ENCODE assay signal across 19 cellular contexts in genomic region chr9:13948037-13948436, GRCh38.
DNase-seq lines count a peak whose midpoint lies in the region; ATAC-seq, FAIRE-seq and TF ChIP-seq lines count a peak whose summit lies in the region.
"Had no signal": no experiment of that assay in that cellular context is flagged by ENCODE, and none has a peak within 500 bp of the region (broad histone marks: within the 10 kb centered on the region; RNA-seq: fewer than 3 reads in every experiment).

No MANE protein-coding gene starts in this region.

- no peak overlapping the region for H2BK120ac ChIP-seq in neuronal stem cell (ENCODE audit: low read depth, low read length)

- H3K9me3 Mint-ChIP-seq in MCF 10A (ENCODE audit: unreplicated experiment), result no peaks in the 10 kb centered on the region
- H3K9me3 Mint-ChIP-seq in stimulated activated effector memory CD8-positive, alpha-beta T cell treated with anti-CD3 and anti-CD28 coated beads, Interleukin-12 subunit alpha, Interleukin-12 subunit beta, amount 100 ng/mL, for 72 hours, result no peaks in the 10 kb centered on the region
- H3K9me3 Mint-ChIP-seq: HFFc6 had no signal

- H3K36me3 Mint-ChIP-seq in MCF 10A (ENCODE audit: insufficient read depth, unreplicated experiment), result no peaks in the 10 kb centered on the region
- H3K36me3 Mint-ChIP-seq in stimulated activated effector memory CD8-positive, alpha-beta T cell treated with anti-CD3 and anti-CD28 coated beads, Interleukin-12 subunit alpha, Interleukin-12 subunit beta, amount 100 ng/mL, for 72 hours, result no peaks in the 10 kb centered on the region
- H3K36me3 Mint-ChIP-seq: CD8-positive, alpha-beta memory T cell had no signal

- H3K4ac ChIP-seq in neuronal stem cell (ENCODE audit: low read length), result no peak overlapping the region

- peak; percentile 70 for FAIRE-seq in endothelial cell of umbilical vein (lab: Jason Lieb, UNC)
- FAIRE-seq: GM12891, GM18507 had no signal

- H2AFZ ChIP-seq in endothelial cell of umbilical vein (ENCODE audit: low read depth, low read length) (peak overlapping the region; percentile 79), neuronal stem cell (ENCODE audit: low read length) (peak overlapping the region; percentile 14)

- CTCF ChIA-PET in MCF 10A (lab: Yijun Ruan, JAX) (interaction anchor here (0.6 kb wide), 1 partner anchor 140 kb away, joined by 3 read pairs; no protein-coding TSS in a partner anchor), endothelial cell of umbilical vein (lab: Charles Lee) (no interaction called here)

- H3K79me1 ChIP-seq in neuronal stem cell (ENCODE audit: low read depth, low read length), result no peaks in the 10 kb centered on the region

- H3K9me3 ChIP-seq in breast epithelium (no peaks in the 10 kb centered on the region), endothelial cell of umbilical vein (replicated peaks; ENCODE audit: control insufficient read depth, insufficient read depth, low read length) (no peaks in the 10 kb centered on the region), neuronal stem cell (replicated peaks in 1 of 2; ENCODE audit: control insufficient read depth in 2 of 2, insufficient read depth in 1 of 2, low read depth in 1 of 2, low read length in 2 of 2) (peaks cover 0 to 2% of the 10 kb centered on the region in 2 donors)

- no peak overlapping the region for H4K91ac ChIP-seq in neuronal stem cell (ENCODE audit: low read depth, low read length, poor library complexity)

- H3K9ac ChIP-seq in endothelial cell of umbilical vein (replicated peaks; ENCODE audit: extremely low read depth, insufficient read depth, low read length) (no peak overlapping the region), neuronal stem cell (ENCODE audit: low read depth, low read length, poor library complexity) (no peak overlapping the region)
- H3K9ac ChIP-seq: KMS-11 had no signal

- intact Hi-C loops in MCF 10A (cut with micrococcal nuclease), result loop anchor here (10.0 kb wide), 1 partner anchor 377 kb away; no protein-coding TSS in a partner anchor
- intact Hi-C loops in breast epithelium (cut with DNase I; ENCODE audit: low total_unique reads), result no loop called here
- intact Hi-C loops in endothelial cell of umbilical vein (cut with micrococcal nuclease), result loop anchor here (5.0 to 10.0 kb wide), 2 partner anchors 149 to 457 kb away; no protein-coding TSS in a partner anchor

- no peak overlapping the region for H3K14ac ChIP-seq in neuronal stem cell (ENCODE audit: low read length)

- H2BK12ac ChIP-seq in neuronal stem cell (ENCODE audit: low read length), result no peak overlapping the region

- no peak overlapping the region for H3K4me3 ChIP-seq in breast epithelium
- H3K4me3 ChIP-seq in brain microvascular endothelial cell (ENCODE audit: low read depth, low read length), result no peak overlapping the region
- no peak overlapping the region for H3K4me3 ChIP-seq in endothelial cell of umbilical vein (replicated peaks in 1 of 3; ENCODE audit: insufficient read depth in 1 of 3, low read depth in 1 of 3, low read length in 3 of 3)
- H3K4me3 ChIP-seq in neuronal stem cell (ENCODE audit: low read length in 2 of 2), result no peak overlapping the region

- no peak overlapping the region for H3K27ac ChIP-seq in breast epithelium
- H3K27ac ChIP-seq in brain microvascular endothelial cell, result no peak overlapping the region
- peak overlapping the region; percentile 47 for H3K27ac ChIP-seq in endothelial cell of umbilical vein (ENCODE audit: insufficient read depth, low read depth, low read length)
- no peak overlapping the region for H3K27ac ChIP-seq in neuronal stem cell (replicated peaks; ENCODE audit: low read length)
- H3K27ac ChIP-seq: KMS-11 had no signal

- BruUV-seq in MCF 10A (replicated peaks; lab: Mats Ljungman, UMichigan), result no TSS peak
- BruUV-seq in endothelial cell of umbilical vein (replicated peaks; lab: Mats Ljungman, UMichigan), result no TSS peak

- H3K9me1 ChIP-seq in endothelial cell of umbilical vein (replicated peaks; ENCODE audit: control insufficient read depth, extremely low read depth, insufficient read depth, low read length), result no peaks in the 10 kb centered on the region

- peaks cover 8% of the 10 kb centered on the region for H3K4me1 Mint-ChIP-seq in MCF 10A (ENCODE audit: insufficient read depth, unreplicated experiment)
- no peaks in the 10 kb centered on the region for H3K4me1 Mint-ChIP-seq in stimulated activated effector memory CD8-positive, alpha-beta T cell treated with anti-CD3 and anti-CD28 coated beads, Interleukin-12 subunit alpha, Interleukin-12 subunit beta, amount 100 ng/mL, for 72 hours
- H3K4me1 Mint-ChIP-seq: CD8-positive, alpha-beta memory T cell had no signal

- H3K4me1 ChIP-seq in breast epithelium (no peaks in the 10 kb centered on the region), endothelial cell of umbilical vein (ENCODE audit: control insufficient read depth, extremely low read depth, insufficient read depth, low read length) (peaks cover 18% of the 10 kb centered on the region), neuronal stem cell (ENCODE audit: control insufficient read depth in 2 of 2, insufficient read depth in 1 of 2, low read depth in 1 of 2, low read length in 2 of 2) (peaks cover 2 to 7% of the 10 kb centered on the region in 2 donors)

- H2BK5ac ChIP-seq in neuronal stem cell (ENCODE audit: low read length), result no peak overlapping the region

- H3K36me3 ChIP-seq in breast epithelium (no peaks in the 10 kb centered on the region), brain microvascular endothelial cell (replicated peaks) (no peaks in the 10 kb centered on the region), endothelial cell of umbilical vein (ENCODE audit: control insufficient read depth in 2 of 2, extremely low read depth in 1 of 2, insufficient read depth in 2 of 2, low read length in 2 of 2) (no peaks in the 10 kb centered on the region), neuronal stem cell (replicated peaks in 1 of 2; ENCODE audit: control insufficient read depth in 2 of 2, insufficient read depth in 2 of 2, low read length in 2 of 2) (no peaks in the 10 kb centered on the region)

- H3K18ac ChIP-seq in neuronal stem cell (ENCODE audit: low read length), result no peak overlapping the region

- no peak overlapping the region for H2BK15ac ChIP-seq in neuronal stem cell (ENCODE audit: low read length)

- POLR2A ChIA-PET in MCF 10A (lab: Yijun Ruan, JAX) (no interaction called here), endothelial cell of umbilical vein (lab: Charles Lee) (interaction anchor here (0.7 kb wide), 1 partner anchor 89 kb away, joined by 5 read pairs; no protein-coding TSS in a partner anchor)

- TF ChIP-seq POLR2A in breast epithelium (IDR thresholded peaks at IDR 0.05), result no peak
- TF ChIP-seq POLR2A in endothelial cell of umbilical vein (IDR thresholded peaks at IDR 0.05; ENCODE audit: low read depth, low read length), result no peak

- no peaks in the 10 kb centered on the region for H4K20me1 ChIP-seq in endothelial cell of umbilical vein (replicated peaks; ENCODE audit: control insufficient read depth, extremely low read depth, insufficient read depth, low read length)

- no peak overlapping the region for H2AK5ac ChIP-seq in neuronal stem cell (ENCODE audit: low read depth, low read length)

- H3K4me2 ChIP-seq in endothelial cell of umbilical vein (ENCODE audit: insufficient read depth, low read length), result peak overlapping the region; percentile 56
- H3K4me2 ChIP-seq in neuronal stem cell (ENCODE audit: insufficient read depth, low read length, poor library complexity, severe bottlenecking), result no peak overlapping the region
- H3K4me2 ChIP-seq: KMS-11 had no signal

- H3K27me3 ChIP-seq in breast epithelium (no peaks in the 10 kb centered on the region), brain microvascular endothelial cell (replicated peaks) (no peaks in the 10 kb centered on the region), endothelial cell of umbilical vein (ENCODE audit: control insufficient read depth in 2 of 2, insufficient read depth in 2 of 2, low read length in 2 of 2) (no peaks in the 10 kb centered on the region), neuronal stem cell (ENCODE audit: control insufficient read depth in 3 of 3, insufficient read depth in 3 of 3, low read depth in 1 of 3, low read length in 3 of 3) (no peaks in the 10 kb centered on the region)

- no peak overlapping the region for H4K8ac ChIP-seq in neuronal stem cell (ENCODE audit: low read depth, low read length)

- no peaks in the 10 kb centered on the region for H3K27me3 Mint-ChIP-seq in MCF 10A (ENCODE audit: insufficient read depth, unreplicated experiment)
- H3K27me3 Mint-ChIP-seq: CD8-positive, alpha-beta memory T cell had no signal

- H3K79me2 ChIP-seq in endothelial cell of umbilical vein (ENCODE audit: control insufficient read depth, insufficient read depth, low read length), result no peaks in the 10 kb centered on the region

- no peak overlapping the region for H3K23ac ChIP-seq in neuronal stem cell (ENCODE audit: low read depth, low read length, poor library complexity)

- no peak for ATAC-seq in GM18858 (IDR thresholded peaks at IDR 0.05; ENCODE audit: unreplicated experiment)
- ATAC-seq in stimulated activated effector memory CD8-positive, alpha-beta T cell treated with anti-CD3 and anti-CD28 coated beads, Interleukin-12 subunit alpha, Interleukin-12 subunit beta, amount 100 ng/mL, for 72 hours, result no peak

- H3K4me3 Mint-ChIP-seq in MCF 10A (ENCODE audit: unreplicated experiment), result no peak overlapping the region
- no peak overlapping the region for H3K4me3 Mint-ChIP-seq in stimulated activated effector memory CD8-positive, alpha-beta T cell treated with anti-CD3 and anti-CD28 coated beads, Interleukin-12 subunit alpha, Interleukin-12 subunit beta, amount 100 ng/mL, for 72 hours
- H3K4me3 Mint-ChIP-seq: CD8-positive, alpha-beta memory T cell; HFFc6 had no signal

- H3K27ac Mint-ChIP-seq in MCF 10A (ENCODE audit: low read depth, unreplicated experiment), result no peak overlapping the region
- H3K27ac Mint-ChIP-seq in stimulated activated effector memory CD8-positive, alpha-beta T cell treated with anti-CD3 and anti-CD28 coated beads, Interleukin-12 subunit alpha, Interleukin-12 subunit beta, amount 100 ng/mL, for 72 hours, result no peak overlapping the region
- H3K27ac Mint-ChIP-seq: CD8-positive, alpha-beta memory T cell; HFFc6 had no signal

- WGBS in neuronal stem cell (ENCODE audit: extremely low coverage in 2 of 2, insufficient read length in 2 of 2, insufficient replicate concordance in 1 of 2), 2 donors, result no CpG with 5 or more reads among the region's 4 CpGs

- DNase-seq in MCF 10A (ENCODE audit: unreplicated experiment), result peak; percentile 17
- DNase-seq in breast epithelium (ENCODE audit: low spot score in 2 of 2), result no peak
- DNase-seq in brain microvascular endothelial cell, result peak; percentile 17
- peak; percentile 68 for DNase-seq in endothelial cell of umbilical vein (ENCODE audit: low read depth, low spot score)
- DNase-seq in neuronal stem cell (ENCODE audit: low spot score), result no peak
- no peak for DNase-seq in stimulated activated CD4-positive, alpha-beta T cell treated with anti-CD3 and anti-CD28 coated beads, Interleukin-4, amount 100 ng/mL, for 24 hours
- no peak for DNase-seq in stimulated activated effector memory CD8-positive, alpha-beta T cell treated with anti-CD3 and anti-CD28 coated beads, Interleukin-12 subunit alpha, Interleukin-12 subunit beta, amount 100 ng/mL, for 72 hours (ENCODE audit: low spot score in 2 of 2)
- DNase-seq: CD8-positive, alpha-beta memory T cell; GF-D8; HFFc6; NCI-H1105 treated with DMSO at 0.1 percent for 48 hours; NCI-H1930; NCI-H69; OCI-M1; RPMI8226 had no signal

- dilution Hi-C loops in endothelial cell of umbilical vein (cut with MboI; ENCODE audit: extremely low pct_ligation_motif_present, low sequenced_read_pairs), result no loop called here

- TF ChIP-seq CTCF in MCF 10A (IDR thresholded peaks at IDR 0.05; ENCODE audit: unreplicated experiment) (no peak), breast epithelium (IDR thresholded peaks at IDR 0.05) (no peak), brain microvascular endothelial cell (IDR thresholded peaks at IDR 0.05; ENCODE audit: low read depth, low read length, missing control alignments) (no peak), endothelial cell of umbilical vein (IDR thresholded peaks at IDR 0.05; ENCODE audit: extremely low read depth in 1 of 2, insufficient read depth in 1 of 2, low read depth in 1 of 2, low read length in 2 of 2) (no peak)

- in situ Hi-C loops in brain microvascular endothelial cell (cut with HindIII; ENCODE audit: low pct_ligation_motif_present, low sequenced_read_pairs), result no loop called here

Comparison
In these comparisons a context has a peak if more than half of its experiments do, and no peak if none do; other contexts are left out.
1. DNase-seq: peak in MCF 10A (single experiment), brain microvascular endothelial cell (single experiment) and endothelial cell of umbilical vein (single experiment); none in breast epithelium (0 of 2), neuronal stem cell (single experiment), stimulated activated CD4-positive, alpha-beta T cell treated with anti-CD3 and anti-CD28 coated beads, Interleukin-4, amount 100 ng/mL, for 24 hours (single experiment) and stimulated activated effector memory CD8-positive, alpha-beta T cell treated with anti-CD3 and anti-CD28 coated beads, Interleukin-12 subunit alpha, Interleukin-12 subunit beta, amount 100 ng/mL, for 72 hours (0 of 2).